21 cellular contexts compared by ENCODE assay signal in the genomic region with DNA sequence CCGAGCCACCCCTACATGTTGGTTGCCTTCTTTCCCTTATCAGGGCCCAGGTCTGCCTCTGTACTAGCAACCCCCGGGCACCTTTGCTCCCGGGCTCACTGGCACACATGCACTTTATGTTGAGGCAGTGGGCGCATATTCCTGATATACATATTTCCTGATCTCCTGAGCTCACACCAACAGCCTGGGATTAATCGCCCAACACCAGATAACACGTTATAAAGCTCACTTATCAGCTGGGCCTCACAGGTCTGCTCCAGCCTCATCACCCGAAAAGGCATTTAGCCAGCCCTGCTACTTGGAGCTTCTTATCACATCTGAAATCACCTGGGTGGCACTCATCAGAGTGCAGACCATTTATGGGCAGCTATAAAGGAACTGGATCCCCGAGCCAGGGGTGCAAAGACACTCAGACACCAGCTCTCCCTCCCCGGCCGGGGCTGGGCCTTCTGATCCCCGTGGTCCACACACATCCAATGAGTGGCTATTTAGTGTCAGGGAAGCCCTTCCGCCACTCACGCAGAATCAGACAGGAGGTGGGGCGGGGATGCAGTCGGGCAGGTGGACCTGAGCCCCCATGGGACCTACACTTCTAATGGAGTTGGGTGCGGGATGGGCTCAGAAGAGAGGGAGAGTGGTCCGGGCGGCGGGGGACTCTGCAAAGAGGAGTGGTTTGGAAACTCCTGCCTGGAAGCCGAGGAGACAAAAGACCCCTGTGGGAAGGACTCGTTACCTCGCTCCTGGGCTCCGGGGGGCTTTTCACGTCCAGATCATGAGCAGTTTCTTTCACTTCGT. TPM values are rescaled to one million over a fixed set of nuclear protein-coding genes. Genes with fewer than 3 reads are reported as not detected.
"Had no signal": no experiment of that assay in that cellular context is flagged by ENCODE, and none has a peak within 500 bp of the region (broad histone marks: within the 10 kb centered on the region; RNA-seq: fewer than 3 reads in every experiment).

No MANE protein-coding gene starts in this region.

- H3K9me3 ChIP-seq: esophagus squamous epithelium, gastroesophageal sphincter, left lung, lower lobe of right lung, pancreas, prostate gland, right lobe of liver had no signal

- FAIRE-seq: pancreas had no signal

- H3K27me3 ChIP-seq: pancreas, right lobe of liver had no signal

- H3K27ac Mint-ChIP-seq: memory B cell, mesothelial cell of epicardium, natural killer cell had no signal

- H3K27ac ChIP-seq: dorsolateral prefrontal cortex, gastroesophageal sphincter, left lung, lower lobe of right lung, pancreas, prostate gland, right lobe of liver had no signal

- DNase-seq: cortex of kidney; dorsolateral prefrontal cortex; effector memory CD4-positive, alpha-beta T cell; esophagus squamous epithelium; glutamatergic neuron; islet precursor cell; left lung; lower lobe of right lung; natural killer cell; occipital lobe; stimulated activated CD4-positive, alpha-beta T cell treated with anti-CD3 and anti-CD28 coated beads, Interleukin-2, amount 100 ng/mL, for 24 hours; stimulated activated naive CD4-positive, alpha-beta T cell treated with Interleukin-2 at 50 U/mL for 16 hours; trophoblast cell had no signal

- H3K9me3 Mint-ChIP-seq: memory B cell, mesothelial cell of epicardium, natural killer cell, neural crest cell had no signal

- H3K36me3 ChIP-seq: gastroesophageal sphincter, prostate gland had no signal

- H3K4me1 ChIP-seq: gastroesophageal sphincter, left lung, lower lobe of right lung, pancreas, prostate gland had no signal

- H3K4me3 ChIP-seq: dorsolateral prefrontal cortex, esophagus squamous epithelium, gastroesophageal sphincter, left lung, lower lobe of right lung, pancreas, prostate gland, right lobe of liver had no signal

- H3K36me3 Mint-ChIP-seq: memory B cell, natural killer cell had no signal

- H3K4me3 Mint-ChIP-seq: memory B cell, mesothelial cell of epicardium, natural killer cell, neural crest cell had no signal

- H3K4me1 Mint-ChIP-seq: memory B cell, mesothelial cell of epicardium, natural killer cell had no signal

- ATAC-seq: gastroesophageal sphincter, left lung, lower lobe of right lung, natural killer cell, pancreas, right lobe of liver had no signal

RNA-seq across cellular contexts. Expression of gene RIPK4, which starts 21.6 kb away (rescaled TPM):
- total RNA-seq: myocyte, neural crest cell had no signal
